1 cellular context compared by ENCODE assay signal in genomic region chrX:19889582-19890342, GRCh38.
A peak's percentile ranks its signal among the peaks of the same experiment; 100 is the strongest.
TF ChIP-seq lines count a peak whose summit lies in the region.

No MANE protein-coding gene starts in this region.

TF ChIP-seq in GM12878, 131 proteins besides CTCF, POLR2A, EP300 and RAD21 (continued from another document and continues in another):
- TF ChIP-seq CEBPZ (IDR thresholded peaks at IDR 0.05; ENCODE audit: low read depth, low read length) (no peak), TCF7 (IDR thresholded peaks at IDR 0.05; ENCODE audit: borderline replicate concordance) (no peak; the same call in 1 of the 2 replicates), PAX5 (IDR thresholded peaks at IDR 0.05; ENCODE audit: borderline replicate concordance, low read depth, low read length) (no peak), BACH1 (IDR thresholded peaks at IDR 0.05; ENCODE audit: borderline replicate concordance) (no peak), RB1 (IDR thresholded peaks at IDR 0.05; ENCODE audit: borderline replicate concordance) (no peak), ZNF687 (IDR thresholded peaks at IDR 0.05) (peak; percentile 58; the same call in 1 of the 2 replicates), BCLAF1 (IDR thresholded peaks at IDR 0.05) (no peak), POLR2AphosphoS2 (IDR thresholded peaks at IDR 0.05; ENCODE audit: low read depth, low read length) (no peak), RCOR1 (conservative IDR thresholded peaks at IDR 0.05; ENCODE audit: low read depth, low read length) (no peak), SMAD1 (IDR thresholded peaks at IDR 0.05; ENCODE audit: low read depth, partially characterized antibody) (peak; percentile 87), EGR1 (IDR thresholded peaks at IDR 0.05; ENCODE audit: borderline replicate concordance in 1 of 2, low read depth in 2 of 2, low read length in 2 of 2) (no peak), NRF1 (conservative IDR thresholded peaks at IDR 0.05; ENCODE audit: low read depth, low read length) (no peak), JUNB (IDR thresholded peaks at IDR 0.05) (peak; percentile 28; the same call in 1 of the 2 replicates), EED (IDR thresholded peaks at IDR 0.05; ENCODE audit: low read depth) (0 out of 2 replicates have a peak, but pooled peaks have one; percentile 19), ESRRA (IDR thresholded peaks at IDR 0.05; ENCODE audit: low read length) (no peak), GATAD2B (conservative IDR thresholded peaks at IDR 0.05; ENCODE audit: low read depth) (no peak), NR2F1 (conservative IDR thresholded peaks at IDR 0.05) (no peak), USF1 (IDR thresholded peaks at IDR 0.05; ENCODE audit: borderline replicate concordance, extremely low read length, insufficient read depth, low read depth, low read length) (no peak), HDAC2 (IDR thresholded peaks at IDR 0.05) (no peak), TAF1 (IDR thresholded peaks at IDR 0.05; ENCODE audit: borderline replicate concordance, low read depth, low read length) (no peak), ZNF217 (IDR thresholded peaks at IDR 0.05) (no peak), HDAC6 (IDR thresholded peaks at IDR 0.05; ENCODE audit: unreplicated experiment) (no peak), MTA3 (IDR thresholded peaks at IDR 0.05; ENCODE audit: borderline replicate concordance, low read length) (no peak), NBN (IDR thresholded peaks at IDR 0.05) (no peak), FOXK2 (IDR thresholded peaks at IDR 0.05) (no peak), MEF2A (IDR thresholded peaks at IDR 0.05; ENCODE audit: insufficient read depth, low read depth, low read length) (no peak), EZH2 (IDR thresholded peaks at IDR 0.05; ENCODE audit: borderline replicate concordance, control insufficient read depth, low read depth, low read length) (no peak), RUNX3 (IDR thresholded peaks at IDR 0.05; ENCODE audit: low read length) (0 out of 2 replicates have a peak, but pooled peaks have one; percentile 17), TARDBP (IDR thresholded peaks at IDR 0.05; ENCODE audit: borderline replicate concordance) (no peak), CHD2 (IDR thresholded peaks at IDR 0.05; ENCODE audit: borderline replicate concordance, low read depth, low read length) (no peak), POLR2AphosphoS5 (IDR thresholded peaks at IDR 0.05; ENCODE audit: low read length) (no peak), CHD1 (IDR thresholded peaks at IDR 0.05; ENCODE audit: low read depth, low read length) (no peak), ZBED1 (IDR thresholded peaks at IDR 0.05; ENCODE audit: borderline replicate concordance) (no peak), TCF12 (IDR thresholded peaks at IDR 0.05; ENCODE audit: low read depth, low read length) (no peak)
- TF ChIP-seq, protein P1, sequence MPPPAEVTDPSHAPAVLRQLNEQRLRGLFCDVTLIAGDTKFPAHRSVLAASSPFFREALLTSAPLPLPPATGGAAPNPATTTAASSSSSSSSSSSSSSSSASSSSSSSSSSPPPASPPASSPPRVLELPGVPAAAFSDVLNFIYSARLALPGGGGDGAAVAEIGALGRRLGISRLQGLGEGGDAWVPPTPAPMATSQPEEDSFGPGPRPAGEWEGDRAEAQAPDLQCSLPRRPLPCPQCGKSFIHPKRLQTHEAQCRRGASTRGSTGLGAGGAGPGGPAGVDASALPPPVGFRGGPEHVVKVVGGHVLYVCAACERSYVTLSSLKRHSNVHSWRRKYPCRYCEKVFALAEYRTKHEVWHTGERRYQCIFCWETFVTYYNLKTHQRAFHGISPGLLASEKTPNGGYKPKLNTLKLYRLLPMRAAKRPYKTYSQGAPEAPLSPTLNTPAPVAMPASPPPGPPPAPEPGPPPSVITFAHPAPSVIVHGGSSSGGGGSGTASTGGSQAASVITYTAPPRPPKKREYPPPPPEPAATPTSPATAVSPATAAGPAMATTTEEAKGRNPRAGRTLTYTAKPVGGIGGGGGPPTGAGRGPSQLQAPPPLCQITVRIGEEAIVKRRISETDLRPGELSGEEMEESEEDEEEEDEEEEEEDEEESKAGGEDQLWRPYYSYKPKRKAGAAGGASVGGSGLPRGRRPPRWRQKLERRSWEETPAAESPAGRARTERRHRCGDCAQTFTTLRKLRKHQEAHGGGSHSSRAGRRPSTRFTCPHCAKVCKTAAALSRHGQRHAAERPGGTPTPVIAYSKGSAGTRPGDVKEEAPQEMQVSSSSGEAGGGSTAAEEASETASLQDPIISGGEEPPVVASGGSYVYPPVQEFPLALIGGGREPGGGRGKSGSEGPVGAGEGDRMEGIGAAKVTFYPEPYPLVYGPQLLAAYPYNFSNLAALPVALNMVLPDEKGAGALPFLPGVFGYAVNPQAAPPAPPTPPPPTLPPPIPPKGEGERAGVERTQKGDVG (CRISPR knock-in tag; IDR thresholded peaks at IDR 0.05) = no peak
- TF ChIP-seq, protein P2, sequence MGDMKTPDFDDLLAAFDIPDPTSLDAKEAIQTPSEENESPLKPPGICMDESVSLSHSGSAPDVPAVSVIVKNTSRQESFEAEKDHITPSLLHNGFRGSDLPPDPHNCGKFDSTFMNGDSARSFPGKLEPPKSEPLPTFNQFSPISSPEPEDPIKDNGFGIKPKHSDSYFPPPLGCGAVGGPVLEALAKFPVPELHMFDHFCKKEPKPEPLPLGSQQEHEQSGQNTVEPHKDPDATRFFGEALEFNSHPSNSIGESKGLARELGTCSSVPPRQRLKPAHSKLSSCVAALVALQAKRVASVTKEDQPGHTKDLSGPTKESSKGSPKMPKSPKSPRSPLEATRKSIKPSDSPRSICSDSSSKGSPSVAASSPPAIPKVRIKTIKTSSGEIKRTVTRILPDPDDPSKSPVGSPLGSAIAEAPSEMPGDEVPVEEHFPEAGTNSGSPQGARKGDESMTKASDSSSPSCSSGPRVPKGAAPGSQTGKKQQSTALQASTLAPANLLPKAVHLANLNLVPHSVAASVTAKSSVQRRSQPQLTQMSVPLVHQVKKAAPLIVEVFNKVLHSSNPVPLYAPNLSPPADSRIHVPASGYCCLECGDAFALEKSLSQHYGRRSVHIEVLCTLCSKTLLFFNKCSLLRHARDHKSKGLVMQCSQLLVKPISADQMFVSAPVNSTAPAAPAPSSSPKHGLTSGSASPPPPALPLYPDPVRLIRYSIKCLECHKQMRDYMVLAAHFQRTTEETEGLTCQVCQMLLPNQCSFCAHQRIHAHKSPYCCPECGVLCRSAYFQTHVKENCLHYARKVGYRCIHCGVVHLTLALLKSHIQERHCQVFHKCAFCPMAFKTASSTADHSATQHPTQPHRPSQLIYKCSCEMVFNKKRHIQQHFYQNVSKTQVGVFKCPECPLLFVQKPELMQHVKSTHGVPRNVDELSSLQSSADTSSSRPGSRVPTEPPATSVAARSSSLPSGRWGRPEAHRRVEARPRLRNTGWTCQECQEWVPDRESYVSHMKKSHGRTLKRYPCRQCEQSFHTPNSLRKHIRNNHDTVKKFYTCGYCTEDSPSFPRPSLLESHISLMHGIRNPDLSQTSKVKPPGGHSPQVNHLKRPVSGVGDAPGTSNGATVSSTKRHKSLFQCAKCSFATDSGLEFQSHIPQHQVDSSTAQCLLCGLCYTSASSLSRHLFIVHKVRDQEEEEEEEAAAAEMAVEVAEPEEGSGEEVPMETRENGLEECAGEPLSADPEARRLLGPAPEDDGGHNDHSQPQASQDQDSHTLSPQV (IDR thresholded peaks at IDR 0.05) = 0 out of 2 replicates have a peak, but pooled peaks have one; percentile 31
- TF ChIP-seq, protein P3, sequence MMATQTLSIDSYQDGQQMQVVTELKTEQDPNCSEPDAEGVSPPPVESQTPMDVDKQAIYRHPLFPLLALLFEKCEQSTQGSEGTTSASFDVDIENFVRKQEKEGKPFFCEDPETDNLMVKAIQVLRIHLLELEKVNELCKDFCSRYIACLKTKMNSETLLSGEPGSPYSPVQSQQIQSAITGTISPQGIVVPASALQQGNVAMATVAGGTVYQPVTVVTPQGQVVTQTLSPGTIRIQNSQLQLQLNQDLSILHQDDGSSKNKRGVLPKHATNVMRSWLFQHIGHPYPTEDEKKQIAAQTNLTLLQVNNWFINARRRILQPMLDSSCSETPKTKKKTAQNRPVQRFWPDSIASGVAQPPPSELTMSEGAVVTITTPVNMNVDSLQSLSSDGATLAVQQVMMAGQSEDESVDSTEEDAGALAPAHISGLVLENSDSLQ (IDR thresholded peaks at IDR 0.05) = 0 out of 2 replicates have a peak, but pooled peaks have one; percentile 7
